ENCODE assay signal across 12 cellular contexts in the genomic region with DNA sequence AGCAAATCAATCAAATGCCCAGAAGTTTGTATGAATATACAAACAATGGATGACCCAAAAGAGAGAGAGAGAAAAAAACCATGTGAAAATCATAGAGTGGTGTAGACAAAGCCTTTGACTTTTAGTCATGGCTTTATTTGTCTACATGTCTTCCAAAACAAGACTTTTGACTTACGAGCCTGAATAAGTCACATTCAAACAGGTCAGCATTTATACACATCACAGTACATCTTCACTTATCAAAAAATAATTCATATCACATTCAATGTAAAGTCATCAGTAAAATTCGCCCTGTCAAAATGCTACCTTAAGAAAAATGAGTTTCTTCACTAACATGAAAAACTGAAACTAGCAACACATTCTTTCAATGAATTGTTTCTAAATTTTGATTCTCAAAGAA. TPM values are rescaled to one million over a fixed set of nuclear protein-coding genes. Genes with fewer than 3 reads are reported as not detected.
DNase-seq lines count a peak whose midpoint lies in the region; ATAC-seq, FAIRE-seq and TF ChIP-seq lines count a peak whose summit lies in the region.
"Had no signal": no experiment of that assay in that cellular context is flagged by ENCODE, and none has a peak within 500 bp of the region (broad histone marks: within the 10 kb centered on the region; RNA-seq: fewer than 3 reads in every experiment).

No MANE protein-coding gene starts in this region.

- peaks cover 23% of the 10 kb centered on the region for H3K36me3 Mint-ChIP-seq in CD4-positive, alpha-beta T cell (ENCODE audit: low read depth)
- H3K36me3 Mint-ChIP-seq in IgD-negative memory B cell = peaks cover 8% of the 10 kb centered on the region
- H3K36me3 Mint-ChIP-seq in natural killer cell treated with Interleukin-12 subunit alpha and Interleukin-12 subunit beta and Interleukin-15 and Interleukin-18, amount 100 ng/mL, for 72 hours = no peaks in the 10 kb centered on the region

- ATAC-seq in CD4-positive, alpha-beta T cell (ENCODE audit: poor library complexity) = no peak
- ATAC-seq in GM12878 = no peak
- no peak for ATAC-seq in natural killer cell treated with Interleukin-12 subunit alpha and Interleukin-12 subunit beta and Interleukin-15 and Interleukin-18, amount 100 ng/mL, for 72 hours
- no peak for ATAC-seq in sciatic nerve
- ATAC-seq in GM18858 (IDR thresholded peaks at IDR 0.05; ENCODE audit: unreplicated experiment) = no peak
- ATAC-seq in omental fat pad (ENCODE audit: low FRiP score) = no peak

- H3K4me3 Mint-ChIP-seq in CD4-positive, alpha-beta T cell = peak overlapping the region; percentile 98
- peak overlapping the region; percentile 93 to 100 (median 98) for H3K4me3 Mint-ChIP-seq in IgD-negative memory B cell
- peak overlapping the region; percentile 90 for H3K4me3 Mint-ChIP-seq in natural killer cell treated with Interleukin-12 subunit alpha and Interleukin-12 subunit beta and Interleukin-15 and Interleukin-18, amount 100 ng/mL, for 72 hours

- FAIRE-seq in GM12878 (lab: Jason Lieb, UNC) = no peak
- FAIRE-seq: islet of Langerhans had no signal

- in situ Hi-C loops in GM12878 (cut with MboI) = loop anchor here (25.0 kb wide), 1 partner anchor 929 kb away; no protein-coding TSS in a partner anchor

- no peaks in the 10 kb centered on the region for H4K20me1 ChIP-seq in GM12878 (ENCODE audit: control insufficient read depth, insufficient read depth)

- no TSS peak for BruUV-seq in GM12878 (replicated peaks; lab: Mats Ljungman, UMichigan)

- H3K27me3 ChIP-seq in CD4-positive, alpha-beta T cell (ENCODE audit: control insufficient read depth, insufficient read depth, low read length) = no peaks in the 10 kb centered on the region
- no peaks in the 10 kb centered on the region for H3K27me3 ChIP-seq in GM12878 (replicated peaks in 1 of 2; ENCODE audit: control insufficient read depth in 2 of 2, insufficient read depth in 2 of 2, low read length in 1 of 2)

- no peak overlapping the region for H3K27ac ChIP-seq in CD4-positive, alpha-beta T cell (ENCODE audit: low read depth, low read length)
- H3K27ac ChIP-seq in GM12878 (ENCODE audit: control insufficient read depth, insufficient read depth) = peak overlapping the region; percentile 46

- H3K4me1 ChIP-seq in GM12878 (ENCODE audit: control insufficient read depth, insufficient read depth, low read length) = no peaks in the 10 kb centered on the region

- 3% methylated on average over 2 of the region's 2 CpGs for WGBS in GM12878 (ENCODE audit: insufficient coverage, insufficient replicate concordance, low lambda C conversion rate, missing lambda C conversion rate)

- TF ChIP-seq EP300 in GM12878 (IDR thresholded peaks at IDR 0.05; ENCODE audit: borderline replicate concordance in 1 of 2, control insufficient read depth in 1 of 2, low read depth in 2 of 2, low read length in 2 of 2) = no peak

- TF ChIP-seq CTCF in CD4-positive, alpha-beta T cell (IDR thresholded peaks at IDR 0.05) = no peak
- TF ChIP-seq CTCF in GM12878 (IDR thresholded peaks at IDR 0.05 in 2 of 3, conservative IDR thresholded peaks at IDR 0.05 in 1 of 3; ENCODE audit: control insufficient read depth in 2 of 3, extremely low read depth in 1 of 3, insufficient read depth in 1 of 3, low read depth in 3 of 3, low read length in 3 of 3) (no peak), omental fat pad (IDR thresholded peaks at IDR 0.05) (no peak)

- H3K79me2 ChIP-seq in GM12878 (ENCODE audit: control insufficient read depth, insufficient read depth, low read length) = peaks cover 98% of the 10 kb centered on the region

- RAD21 ChIA-PET in GM12878 (lab: Charles Lee; ENCODE audit: unreplicated experiment) = interaction anchor here (1.1 to 1.2 kb wide), 2 partner anchors 8 to 18 kb away, joined by 3 to 4 read pairs; no protein-coding TSS in a partner anchor

- peak overlapping the region; percentile 90 for H3K4me3 ChIP-seq in GM12878

- no peaks in the 10 kb centered on the region for H3K9me3 Mint-ChIP-seq in CD4-positive, alpha-beta T cell
- H3K9me3 Mint-ChIP-seq in IgD-negative memory B cell = no peaks in the 10 kb centered on the region
- H3K9me3 Mint-ChIP-seq in natural killer cell treated with Interleukin-12 subunit alpha and Interleukin-12 subunit beta and Interleukin-15 and Interleukin-18, amount 100 ng/mL, for 72 hours = no peaks in the 10 kb centered on the region

- H3K27me3 Mint-ChIP-seq in CD4-positive, alpha-beta T cell = no peaks in the 10 kb centered on the region
- peaks cover 1% of the 10 kb centered on the region for H3K27me3 Mint-ChIP-seq in IgD-negative memory B cell
- H3K27me3 Mint-ChIP-seq in natural killer cell treated with Interleukin-12 subunit alpha and Interleukin-12 subunit beta and Interleukin-15 and Interleukin-18, amount 100 ng/mL, for 72 hours = no peaks in the 10 kb centered on the region

- peak overlapping the region; percentile 92 for H3K4me2 ChIP-seq in GM12878 (ENCODE audit: control insufficient read depth, insufficient read depth)

- DNase-seq in CD4-positive, alpha-beta T cell = no peak
- DNase-seq in GM12878 (ENCODE audit: low read depth, low spot score) (no peak), sciatic nerve (ENCODE audit: low spot score) (no peak), hippocampal formation (lab: John Stamatoyannopoulos, UW) (no peak), omental fat pad (ENCODE audit: low spot score) (no peak)
- no peak for DNase-seq in natural killer cell treated with Interleukin-12 subunit alpha and Interleukin-12 subunit beta and Interleukin-15 and Interleukin-18, amount 100 ng/mL, for 72 hours (ENCODE audit: low spot score)
- DNase-seq: anterior cingulate cortex, NCI-H2107, posterior cingulate gyrus had no signal

- no peak overlapping the region for H2AFZ ChIP-seq in GM12878 (ENCODE audit: control insufficient read depth, low read depth, low read length)

- intact Hi-C loops in CD4-positive, alpha-beta T cell (cut with DNase I, micrococcal nuclease) = loop anchor here in 1 of 2 experiments (5.0 kb wide), 1 partner anchor 1004 kb away; no protein-coding TSS in a partner anchor
- intact Hi-C loops in GM12878 (cut with micrococcal nuclease; ENCODE audit: unreplicated experiment) = loop anchor here (5.0 to 10.0 kb wide), 6 partner anchors 259 to 1152 kb away; a partner anchor contains a TSS
- intact Hi-C loops in sciatic nerve (cut with DNase I) = no loop called here

- CTCF ChIA-PET in CD4-positive, alpha-beta T cell (lab: Charles Lee) = interaction anchor here (1.1 to 5.0 kb wide), 3 partner anchors 15 to 19 kb away, joined by 3 to 23 read pairs (median 7); no protein-coding TSS in a partner anchor
- CTCF ChIA-PET in GM12878 (lab: Yijun Ruan, JAX) = interaction anchor here (0.7 to 5.8 kb wide), 9 partner anchors 12 to 77 kb away, joined by 3 to 55 read pairs (median 8); no protein-coding TSS in a partner anchor

- peak overlapping the region; percentile 99 for H3K27ac Mint-ChIP-seq in CD4-positive, alpha-beta T cell
- peak overlapping the region; percentile 97 to 100 (median 100) for H3K27ac Mint-ChIP-seq in IgD-negative memory B cell
- peak overlapping the region; percentile 89 to 95 for H3K27ac Mint-ChIP-seq in natural killer cell treated with Interleukin-12 subunit alpha and Interleukin-12 subunit beta and Interleukin-15 and Interleukin-18, amount 100 ng/mL, for 72 hours

- H3K4me1 Mint-ChIP-seq in CD4-positive, alpha-beta T cell (ENCODE audit: low read depth) = peaks cover 90% of the 10 kb centered on the region
- peaks cover 47 to 65% (median 58%) of the 10 kb centered on the region in 3 donors for H3K4me1 Mint-ChIP-seq in IgD-negative memory B cell
- H3K4me1 Mint-ChIP-seq in natural killer cell treated with Interleukin-12 subunit alpha and Interleukin-12 subunit beta and Interleukin-15 and Interleukin-18, amount 100 ng/mL, for 72 hours (ENCODE audit: low read depth in 2 of 2) = peaks cover 44 to 45% of the 10 kb centered on the region in 2 donors

- SMC1A ChIA-PET in GM12878 (lab: Charles Lee; ENCODE audit: uncharacterized antibody, unreplicated experiment) = interaction anchor here (1.0 to 2.4 kb wide), 5 partner anchors 10 to 30 kb away, joined by 3 to 7 read pairs (median 5); no protein-coding TSS in a partner anchor

- H3K36me3 ChIP-seq in GM12878 (ENCODE audit: control insufficient read depth in 2 of 2, insufficient read depth in 2 of 2, low read length in 1 of 2) = peaks cover 0 to 3% of the 10 kb centered on the region in 2 experiments; a peak in 1 of 4 replicates

- TF ChIP-seq POLR2A in GM12878 (IDR thresholded peaks at IDR 0.05; ENCODE audit: low read depth, low read length) = no peak

- peak overlapping the region; percentile 97 for H3K9ac ChIP-seq in GM12878 (ENCODE audit: control insufficient read depth, insufficient read depth, low read length)

- no peak for TF ChIP-seq RAD21 in GM12878 (IDR thresholded peaks at IDR 0.05; ENCODE audit: insufficient read depth, low read depth, low read length)

- POLR2A ChIA-PET in CD4-positive, alpha-beta T cell (lab: Charles Lee) = interaction anchor here (1.2 kb wide), 1 partner anchor 13 kb away, joined by 3 read pairs; no protein-coding TSS in a partner anchor
- POLR2A ChIA-PET in GM12878 (lab: Charles Lee) = interaction anchor here (1.2 to 1.5 kb wide), 2 partner anchors 11 to 17 kb away, joined by 3 read pairs; no protein-coding TSS in a partner anchor

- H3K9me3 ChIP-seq in CD4-positive, alpha-beta T cell (ENCODE audit: control insufficient read depth, low read length) = no peaks in the 10 kb centered on the region
- H3K9me3 ChIP-seq in GM12878 (replicated peaks; ENCODE audit: control insufficient read depth, insufficient read depth, low read length) = no peaks in the 10 kb centered on the region

RNA-seq across cellular contexts. Expression of a gene that starts 1.9 kb away (rescaled TPM):
- 10 to 100 TPM; 31.1 to 32.1 TPM for total RNA-seq in CD4-positive, alpha-beta T cell
- polyA plus RNA-seq in IgD-negative memory B cell = 31.1 TPM
- 214 and 225 TPM in 2 replicates for total RNA-seq in GM12878 (2013; cell fraction: nucleolus; rRNA removed)
- total RNA-seq in GM12878 (2014; rRNA removed) = 29.2 and 34.0 TPM in 2 replicates
- total RNA-seq in GM12878 (2014; rRNA removed; fragmentation: Illumina TruSeq; extraction: Trizol) = 35.8 and 37.9 TPM in 2 replicates
- 35.1 and 36.1 TPM in 2 replicates for total RNA-seq in GM12878 (2021)
- 21.3 TPM for polyA plus RNA-seq in GM12878 (2011; ENCODE audit: low read depth)
- 37.8 and 58.9 TPM in 2 replicates for polyA plus RNA-seq in GM12878 (2011; rRNA removed)
- 15.4 and 19.3 TPM in 2 replicates for polyA plus RNA-seq in GM12878 (2011; cell fraction: cytosol; rRNA removed)
- 60.7 and 68.6 TPM in 2 replicates for polyA plus RNA-seq in GM12878 (2011; cell fraction: nucleus; rRNA removed)
- polyA plus RNA-seq in GM12878 (2012) = 26.2 and 45.2 TPM in 2 replicates
- polyA plus RNA-seq in GM12878 (2014; fragmentation: Illumina TruSeq; extraction: Trizol) = 40.9 and 52.3 TPM in 2 replicates
- 10 to 100 TPM; 12.5 to 16.4 TPM for polyA plus RNA-seq in GM12878 (2014; fragmentation: Nextera tagmentation; extraction: Ambion mirVana)
- polyA plus RNA-seq in GM12878 (2014; rRNA removed) = 15.6 and 18.3 TPM in 2 replicates
- polyA plus RNA-seq in GM12878 (2016; fragmentation: Nextera tagmentation; extraction: Ambion mirVana) = 10 to 100 TPM; 24.9 to 28.4 TPM
- 23.4 and 24.0 TPM in 2 replicates for polyA minus RNA-seq in GM12878 (2011; rRNA and poly(A)+ RNA removed)
- polyA minus RNA-seq in GM12878 (2011; cell fraction: cytosol; rRNA and poly(A)+ RNA removed) = 13.0 and 13.9 TPM in 2 replicates
- 62.0 and 86.5 TPM in 2 replicates for polyA minus RNA-seq in GM12878 (2011; cell fraction: nucleus; rRNA and poly(A)+ RNA removed)
- total RNA-seq in natural killer cell treated with Interleukin-12 subunit alpha and Interleukin-12 subunit beta and Interleukin-15 and Interleukin-18, amount 100 ng/mL, for 72 hours = 10 to 100 TPM; 26.7 to 30.9 TPM
- total RNA-seq in sciatic nerve = 21.0 TPM
- total RNA-seq in omental fat pad = 10 to 100 TPM in 3 of 4 donors, 1 to 10 TPM in 1; 7.5 to 36.9 (median 11.4) TPM

RNA-seq across cellular contexts. Expression of a gene that starts 27.3 kb away (rescaled TPM):
- 1 to 10 TPM; 3.9 to 5.0 TPM for total RNA-seq in CD4-positive, alpha-beta T cell
- polyA plus RNA-seq in IgD-negative memory B cell (52.4 TPM), GM12878 (2011; rRNA removed) (55.7 and 69.8 TPM in 2 replicates), GM12878 (2014; fragmentation: Illumina TruSeq; extraction: Trizol) (25.1 and 30.8 TPM in 2 replicates), GM12878 (2014; fragmentation: Nextera tagmentation; extraction: Ambion mirVana) (10 to 100 TPM; 53.5 to 81.9 TPM), GM12878 (2014; rRNA removed) (28.0 and 37.7 TPM in 2 replicates), GM12878 (2016; fragmentation: Nextera tagmentation; extraction: Ambion mirVana) (10 to 100 TPM; 33.9 to 36.0 TPM)
- total RNA-seq in GM12878 (2013; cell fraction: nucleolus; rRNA removed) = 20.9 and 24.6 TPM in 2 replicates
- total RNA-seq in GM12878 (2014; rRNA removed) (30.1 and 32.7 TPM in 2 replicates), GM12878 (2014; rRNA removed; fragmentation: Illumina TruSeq; extraction: Trizol) (20.6 and 22.8 TPM in 2 replicates), GM12878 (2021) (26.7 and 29.9 TPM in 2 replicates), sciatic nerve (35.7 TPM), omental fat pad (10 to 100 TPM; 32.4 to 55.6 (median 46.7) TPM)
- polyA plus RNA-seq in GM12878 (2011; ENCODE audit: low read depth) = 13.6 TPM
- polyA plus RNA-seq in GM12878 (2011; cell fraction: cytosol; rRNA removed) = 20.6 and 24.3 TPM in 2 replicates
- 18.8 and 26.5 TPM in 2 replicates for polyA plus RNA-seq in GM12878 (2011; cell fraction: nucleus; rRNA removed)
- polyA plus RNA-seq in GM12878 (2012) = 19.2 and 20.2 TPM in 2 replicates
- 19.4 and 30.1 TPM in 2 replicates for polyA minus RNA-seq in GM12878 (2011; rRNA and poly(A)+ RNA removed)
- 16.1 and 16.2 TPM in 2 replicates for polyA minus RNA-seq in GM12878 (2011; cell fraction: cytosol; rRNA and poly(A)+ RNA removed)
- 11.0 and 15.9 TPM in 2 replicates for polyA minus RNA-seq in GM12878 (2011; cell fraction: nucleus; rRNA and poly(A)+ RNA removed)
- 1 to 10 TPM; 3.4 to 5.8 TPM for total RNA-seq in natural killer cell treated with Interleukin-12 subunit alpha and Interleukin-12 subunit beta and Interleukin-15 and Interleukin-18, amount 100 ng/mL, for 72 hours
